ENCODE assay signal across 1 cellular context in the genomic region with DNA sequence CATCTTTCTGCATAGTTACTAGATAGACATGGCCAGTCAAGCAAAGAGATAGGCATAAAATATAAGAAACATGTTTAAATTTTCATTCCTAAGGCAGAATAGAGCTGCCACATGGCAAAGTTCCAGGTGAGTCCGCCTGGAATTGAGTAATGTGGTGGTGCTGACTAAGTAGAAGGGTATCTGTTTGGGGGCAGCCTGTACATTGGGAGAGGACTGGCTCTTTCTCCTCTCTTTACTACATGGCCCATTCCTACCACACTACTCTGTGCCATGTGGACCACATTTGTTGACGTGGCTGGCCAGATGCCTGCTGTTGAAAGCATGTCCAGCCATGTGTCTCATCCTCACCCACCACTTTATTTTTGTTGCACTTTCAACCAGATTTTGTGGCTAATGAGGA.
TF ChIP-seq lines count a peak whose summit lies in the region.

No MANE protein-coding gene starts in this region.

TF ChIP-seq in IMR-90, 13 proteins besides CTCF, POLR2A, EP300 and RAD21 (continued from another document):
- TF ChIP-seq USF2 (IDR thresholded peaks at IDR 0.05; ENCODE audit: low read depth, low read length) = no peak; the same call in 1 of the 2 replicates
- TF ChIP-seq SMC3 (IDR thresholded peaks at IDR 0.05; ENCODE audit: low read depth, low read length) = no peak
- peak; percentile 26; the same call in 1 of the 2 replicates for TF ChIP-seq MAFK (IDR thresholded peaks at IDR 0.05; ENCODE audit: low read depth, low read length)
